ENCODE assay signal across 8 cellular contexts in the genomic region with DNA sequence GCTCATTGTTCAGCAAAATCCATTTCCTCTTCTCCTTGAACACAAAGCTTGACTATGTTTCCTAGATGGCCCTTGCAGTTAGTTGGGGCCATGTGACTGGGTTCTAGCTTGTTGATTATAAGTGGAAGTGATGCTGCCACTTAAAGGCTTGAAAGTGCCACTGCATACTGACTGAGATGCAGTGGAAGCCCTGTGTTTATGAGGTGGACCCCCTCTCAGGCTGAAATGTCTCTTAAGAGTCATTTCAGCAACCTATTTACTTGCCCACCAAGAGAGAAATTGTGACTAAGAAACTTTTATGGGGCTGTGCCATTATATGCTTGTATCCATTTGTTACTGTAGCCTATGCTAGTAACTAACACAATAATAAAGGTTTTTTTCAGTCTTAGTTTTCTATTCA. TPM values are rescaled to one million over a fixed set of nuclear protein-coding genes. Genes with fewer than 3 reads are reported as not detected.
DNase-seq lines count a peak whose midpoint lies in the region; ATAC-seq and TF ChIP-seq lines count a peak whose summit lies in the region.

No MANE protein-coding gene starts in this region.

- ATAC-seq in HG03439 (IDR thresholded peaks at IDR 0.05; ENCODE audit: unreplicated experiment) (peak; percentile 53), GM21619 (IDR thresholded peaks at IDR 0.05; ENCODE audit: unreplicated experiment) (no peak)

- H3K36me3 ChIP-seq in kidney epithelial cell (ENCODE audit: control insufficient read depth, insufficient read depth, low read length): no peaks in the 10 kb centered on the region

- no peak overlapping the region for H3K4me3 ChIP-seq in GM12864 (ENCODE audit: low read depth, low read length)
- no peak overlapping the region for H3K4me3 ChIP-seq in kidney epithelial cell (ENCODE audit: low read depth, low read length)
- no peak overlapping the region for H3K4me3 ChIP-seq in coronary artery

- no peak overlapping the region for H3K27ac ChIP-seq in coronary artery

- H3K27me3 ChIP-seq in kidney epithelial cell (ENCODE audit: control insufficient read depth, insufficient read depth, low read length): no peaks in the 10 kb centered on the region

- TF ChIP-seq CTCF in GM12864 (IDR thresholded peaks at IDR 0.05; ENCODE audit: low read depth, low read length, missing control alignments) (peak; percentile 68), kidney epithelial cell (IDR thresholded peaks at IDR 0.05; ENCODE audit: insufficient read depth, low read length, poor library complexity, severe bottlenecking) (peak; percentile 32), coronary artery (IDR thresholded peaks at IDR 0.05) (no peak)

- DNase-seq in GM12864 (ENCODE audit: low read depth) (no peak), amniotic epithelial cell (ENCODE audit: low read depth) (peak; percentile 30), kidney epithelial cell (ENCODE audit: low read depth) (no peak), coronary artery (ENCODE audit: low spot score) (no peak), activated gamma-delta T cell treated with Interleukin-2 at 50 U/mL for 16 hours (no peak)
- DNase-seq in activated effector memory CD4-positive, alpha-beta T cell treated with anti-CD3 and anti-CD28 coated beads, Interleukin-2, amount 50 U/mL, for 16 hours: no peak

RNA-seq across cellular contexts. Expression of gene ANP32A, which starts 8.4 kb away (rescaled TPM):
- 46.8 and 50.9 TPM in 2 replicates for total RNA-seq in kidney epithelial cell
